ENCODE assay signal across 1 cellular context in the genomic region with DNA sequence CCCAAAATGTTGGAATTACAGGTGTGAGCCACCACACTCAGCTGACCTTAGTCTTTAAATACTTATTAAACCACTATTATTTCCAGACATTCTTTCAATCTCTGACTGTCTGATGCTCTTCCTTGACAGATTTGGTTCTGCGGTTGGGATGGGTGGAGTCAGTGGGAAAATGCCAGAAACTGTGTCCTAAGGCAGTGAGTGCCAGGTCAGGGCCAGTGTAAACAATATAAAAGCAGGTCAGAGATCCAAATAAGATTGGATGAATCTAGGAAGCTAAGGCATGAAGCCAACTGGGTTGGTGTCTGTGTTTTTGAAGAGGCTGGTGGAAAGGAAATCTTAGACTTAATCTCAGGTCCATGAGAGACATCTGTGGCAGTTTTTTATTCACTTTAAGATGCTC.
TF ChIP-seq lines count a peak whose summit lies in the region.

No MANE protein-coding gene starts in this region.

TF ChIP-seq in A549, 52 proteins besides CTCF, POLR2A, EP300 and RAD21 (continued from another document):
- TF ChIP-seq HMGXB4 (CRISPR knock-in tag; IDR thresholded peaks at IDR 0.05; ENCODE audit: borderline replicate concordance) (no peak), POLR2AphosphoS2 (conservative IDR thresholded peaks at IDR 0.05; ENCODE audit: low read length) (no peak)
TF ChIP-seq in A549: peak in this region for 3.
